Comparison of ENCODE assay signal across 12 cellular contexts in the genomic region with DNA sequence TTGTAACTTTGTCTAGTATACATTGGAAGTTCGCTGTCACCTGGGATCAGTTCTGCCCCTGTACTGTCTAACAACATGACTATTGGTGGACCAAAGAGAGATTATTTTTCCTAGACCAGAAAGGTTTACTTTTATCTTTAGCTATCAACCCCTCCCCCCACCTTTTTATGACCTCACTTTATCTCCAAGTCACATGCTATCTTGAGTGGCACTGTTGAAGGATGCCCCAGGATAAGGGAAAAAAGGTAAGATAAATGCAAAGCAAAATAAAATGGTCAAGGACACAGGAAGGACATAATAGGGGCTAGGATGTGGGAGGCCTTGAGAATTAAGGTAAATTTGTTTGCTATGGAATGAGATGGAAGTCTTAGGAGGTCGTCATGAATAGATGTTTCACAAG. TPM values are rescaled to one million over a fixed set of nuclear protein-coding genes. Genes with fewer than 3 reads are reported as not detected.
A peak's percentile ranks its signal among the peaks of the same experiment; 100 is the strongest.
DNase-seq lines count a peak whose midpoint lies in the region; TF ChIP-seq lines count a peak whose summit lies in the region.
"Had no signal": no experiment of that assay in that cellular context is flagged by ENCODE, and none has a peak within 500 bp of the region (broad histone marks: within the 10 kb centered on the region; RNA-seq: fewer than 3 reads in every experiment).

No MANE protein-coding gene starts in this region.

- no peak overlapping the region for H2AFZ ChIP-seq in OCI-LY3 (ENCODE audit: low read depth, low read length)

- no peak for TF ChIP-seq EP300 in sigmoid colon (IDR thresholded peaks at IDR 0.05)

- peaks cover 9% of the 10 kb centered on the region for H3K36me3 ChIP-seq in OCI-LY3 (replicated peaks; ENCODE audit: low read depth, low read length)
- peaks cover 0 to 5% (median 0%) of the 10 kb centered on the region in 4 donors for H3K36me3 ChIP-seq in sigmoid colon

- H3K9ac ChIP-seq in OCI-LY3 (ENCODE audit: low read length) = peak overlapping the region; percentile 76; the same call in 1 of the 2 replicates

- H3K27ac ChIP-seq in OCI-LY3 (ENCODE audit: low read length) = no peak overlapping the region
- peak overlapping the region in 50 of 59 donors; percentile 5 to 94 (median 85) for H3K27ac ChIP-seq in dorsolateral prefrontal cortex
- H3K27ac ChIP-seq in sigmoid colon = peak overlapping the region; percentile 86 to 97 (median 92)

- intact Hi-C loops in dorsolateral prefrontal cortex (cut with DNase I) (no loop called here), sigmoid colon (cut with DNase I) (no loop called here)

- H3K4me1 ChIP-seq in OCI-LY3 (ENCODE audit: low read length) (peaks cover 48% of the 10 kb centered on the region), sigmoid colon (peaks cover 4 to 75% (median 63%) of the 10 kb centered on the region in 4 donors)

- TF ChIP-seq CTCF in OCI-LY3 (IDR thresholded peaks at IDR 0.05; ENCODE audit: low read depth, low read length) (no peak), dorsolateral prefrontal cortex (IDR thresholded peaks at IDR 0.05 in 54 of 56, conservative IDR thresholded peaks at IDR 0.05 in 2 of 56; ENCODE audit: low read depth in 1 of 56, partially characterized antibody in 56 of 56) (no peak), sigmoid colon (IDR thresholded peaks at IDR 0.05) (no peak), foreskin fibroblast (IDR thresholded peaks at IDR 0.05; ENCODE audit: low read depth, low read length) (no peak)

- WGBS in sigmoid colon, 2 donors = 73 to 81% methylated on average over 2 of the region's 2 CpGs

- H3K4me3 ChIP-seq in OCI-LY3 (ENCODE audit: low read length) (peak overlapping the region; percentile 84), dorsolateral prefrontal cortex (peak overlapping the region in 1 of 59 donors; percentile 74), sigmoid colon (no peak overlapping the region), foreskin fibroblast (ENCODE audit: low read depth in 1 of 2, low read length in 2 of 2) (no peak overlapping the region)
- H3K4me3 ChIP-seq: body of pancreas had no signal

- peaks cover 33% of the 10 kb centered on the region for H3K79me2 ChIP-seq in OCI-LY3 (ENCODE audit: low read length)

- no peak for TF ChIP-seq POLR2A in sigmoid colon (IDR thresholded peaks at IDR 0.05)

- H3K9me3 ChIP-seq in OCI-LY3 (ENCODE audit: insufficient read depth, low read length) = no peaks in the 10 kb centered on the region
- no peaks in the 10 kb centered on the region for H3K9me3 ChIP-seq in sigmoid colon
- H3K9me3 ChIP-seq: body of pancreas had no signal

- no peaks in the 10 kb centered on the region for H3K27me3 ChIP-seq in OCI-LY3 (ENCODE audit: low read depth, low read length)
- no peaks in the 10 kb centered on the region for H3K27me3 ChIP-seq in dorsolateral prefrontal cortex
- H3K27me3 ChIP-seq in sigmoid colon = no peaks in the 10 kb centered on the region
- H3K27me3 ChIP-seq: body of pancreas had no signal

- H4K20me1 ChIP-seq in OCI-LY3 (ENCODE audit: insufficient read depth, low read length) = peaks cover 16% of the 10 kb centered on the region

- peak overlapping the region; percentile 86 for H3K4me2 ChIP-seq in OCI-LY3 (ENCODE audit: low read length)

- DNase-seq in NCI-H82 (lab: John Stamatoyannopoulos, UW) (peak; percentile 87), NCI-H82 treated with DMSO at 0.1 percent for 48 hours (lab: John Stamatoyannopoulos, UW; ENCODE audit: unreplicated experiment) (no peak), dorsolateral prefrontal cortex (no peak), sigmoid colon (no peak), cortex of kidney (lab: John Stamatoyannopoulos, UW) (no peak), foreskin fibroblast (no peak), DMS 273 treated with DMSO at 0.1 percent for 48 hours (lab: John Stamatoyannopoulos, UW) (no peak)
- DNase-seq: activated CD4-positive, CD25-positive, alpha-beta regulatory T cell treated with anti-CD3 and anti-CD28 coated beads, Interleukin-2, amount 50 U/mL, for 72 hours; body of pancreas; foreskin melanocyte; NCI-H1436 had no signal

RNA-seq across cellular contexts. Expression of a gene that starts 1.0 kb away (rescaled TPM):
- total RNA-seq in dorsolateral prefrontal cortex (10 to 100 TPM; 38.6 to 68.4 (median 55.0) TPM), sigmoid colon (10 to 100 TPM; 29.6 to 35.2 (median 31.0) TPM)
- polyA plus RNA-seq in sigmoid colon = 10 to 100 TPM in 1 of 3 donors, 1 to 10 TPM in 2; 4.8 to 13.5 (median 5.5) TPM
